In genomic region chr1:85295006-85295431, GRCh38 we compare ENCODE assay signal across 15 cellular contexts. TPM values are rescaled to one million over a fixed set of nuclear protein-coding genes. Genes with fewer than 3 reads are reported as not detected.
DNase-seq lines count a peak whose midpoint lies in the region; TF ChIP-seq lines count a peak whose summit lies in the region.
"Had no signal": no experiment of that assay in that cellular context is flagged by ENCODE, and none has a peak within 500 bp of the region (broad histone marks: within the 10 kb centered on the region; RNA-seq: fewer than 3 reads in every experiment).

No MANE protein-coding gene starts in this region.

- no peaks in the 10 kb centered on the region for H3K36me3 ChIP-seq in ascending aorta
- H3K36me3 ChIP-seq: neutrophil, tibial artery had no signal

- H3K9me3 ChIP-seq in ascending aorta, result no peaks in the 10 kb centered on the region
- H3K9me3 ChIP-seq: neutrophil, tibial artery had no signal

- TF ChIP-seq CTCF in astrocyte of the spinal cord (IDR thresholded peaks at IDR 0.05; ENCODE audit: low read depth, low read length), result no peak
- TF ChIP-seq CTCF in ascending aorta (IDR thresholded peaks at IDR 0.05), result no peak

- H3K27me3 ChIP-seq in ascending aorta, result no peaks in the 10 kb centered on the region
- H3K27me3 ChIP-seq: dorsolateral prefrontal cortex, tibial artery had no signal

- DNase-seq in Caki2 (ENCODE audit: low read depth), result peak; percentile 72
- DNase-seq in LoVo (ENCODE audit: low spot score), result peak; percentile 77
- peak; percentile 75 for DNase-seq in astrocyte of the spinal cord (ENCODE audit: low read depth, low spot score)
- peak; percentile 32 for DNase-seq in iris pigment epithelial cell (ENCODE audit: low read depth)
- DNase-seq in ascending aorta (ENCODE audit: low spot score in 2 of 2), result no peak
- no peak for DNase-seq in T-helper 1 cell
- DNase-seq in stimulated activated CD4-positive, alpha-beta T cell treated with anti-CD3 and anti-CD28 coated beads, Interleukin-4, amount 100 ng/mL, for 4 hours, result no peak
- no peak for DNase-seq in DMS 273 treated with DMSO at 0.1 percent for 48 hours (lab: John Stamatoyannopoulos, UW)
- DNase-seq: activated T-cell treated with anti-CD3 and anti-CD28 coated beads, Interleukin-2, amount 50 U/mL, for 72 hours; amygdala; dorsolateral prefrontal cortex; NCI-H2107; SIG-M5; tibial artery had no signal

- in situ Hi-C loops in Caki2 (cut with HindIII; ENCODE audit: low pct_unique_long_range_greater_than_20kb, low sequenced_read_pairs) (no loop called here), astrocyte of the spinal cord (cut with HindIII; ENCODE audit: low sequenced_read_pairs) (no loop called here)

- intact Hi-C loops in ascending aorta (cut with DNase I), result loop anchor here (5.0 kb wide), 2 partner anchors 412 to 592 kb away; partner anchors contain the start of gene ZNHIT6

- H3K4me1 ChIP-seq in ascending aorta, result peaks cover 10 to 26% of the 10 kb centered on the region in 2 donors

- no peak overlapping the region for H3K27ac ChIP-seq in ascending aorta
- H3K27ac ChIP-seq: dorsolateral prefrontal cortex, neutrophil, tibial artery had no signal

- H3K4me3 ChIP-seq in astrocyte of the spinal cord (ENCODE audit: low read depth, low read length) (no peak overlapping the region), ascending aorta (no peak overlapping the region)
- H3K4me3 ChIP-seq: dorsolateral prefrontal cortex, tibial artery had no signal

RNA-seq across cellular contexts. Expression of gene BCL10, which starts 18.6 kb away (rescaled TPM):
- total RNA-seq in Caki2 (2014; rRNA removed; shearing (Covaris generic); ENCODE audit: low replicate concordance), result 7.4 and 11.3 TPM in 2 replicates
- total RNA-seq in ascending aorta, result 3.7 TPM

RNA-seq across cellular contexts. Expression of gene C1orf52, which starts 35.6 kb away (rescaled TPM):
- 8.0 and 32.7 TPM in 2 replicates for total RNA-seq in Caki2 (2014; rRNA removed; shearing (Covaris generic); ENCODE audit: low replicate concordance)
- total RNA-seq in ascending aorta, result 2.3 TPM

Comparison
In these comparisons a context has a peak if more than half of its experiments do, and no peak if none do; other contexts are left out.
1. DNase-seq: peak in Caki2 (single experiment), LoVo (single experiment), astrocyte of the spinal cord (single experiment) and iris pigment epithelial cell (single experiment); none in ascending aorta (0 of 2), T-helper 1 cell (0 of 5), stimulated activated CD4-positive, alpha-beta T cell treated with anti-CD3 and anti-CD28 coated beads, Interleukin-4, amount 100 ng/mL, for 4 hours (0 of 2) and DMS 273 treated with DMSO at 0.1 percent for 48 hours (single experiment).